In genomic region chr21:33799378-33800090, GRCh38 we compare ENCODE assay signal across 26 cellular contexts.
DNase-seq lines count a peak whose midpoint lies in the region; ATAC-seq, FAIRE-seq and TF ChIP-seq lines count a peak whose summit lies in the region.
"Had no signal": no experiment of that assay in that cellular context is flagged by ENCODE, and none has a peak within 500 bp of the region (broad histone marks: within the 10 kb centered on the region; RNA-seq: fewer than 3 reads in every experiment).

No MANE protein-coding gene starts in this region.

- no peak overlapping the region for H3K23ac ChIP-seq in trophoblast cell (ENCODE audit: low read length)

- H3K36me3 ChIP-seq in heart left ventricle: peaks cover 0 to 58% (median 33%) of the 10 kb centered on the region in 9 donors
- H3K36me3 ChIP-seq in trophoblast cell (ENCODE audit: control insufficient read depth in 1 of 2, insufficient read depth in 2 of 2, low read length in 2 of 2): peaks cover 15 to 19% of the 10 kb centered on the region in 2 experiments

- H2AK5ac ChIP-seq in trophoblast cell (ENCODE audit: low read length): no peak overlapping the region

- H3K79me2 ChIP-seq in trophoblast cell (ENCODE audit: control insufficient read depth, insufficient read depth, low read length, poor library complexity): no peaks in the 10 kb centered on the region
- H3K79me2 ChIP-seq: hepatocyte had no signal

- H3K4me1 ChIP-seq in heart left ventricle (peaks cover 0 to 21% (median 0%) of the 10 kb centered on the region in 12 donors), trophoblast cell (ENCODE audit: control insufficient read depth in 1 of 2, insufficient read depth in 2 of 2, low read length in 2 of 2) (no peaks in the 10 kb centered on the region)
- H3K4me1 ChIP-seq: lower lobe of right lung had no signal

- H4K12ac ChIP-seq in trophoblast cell (ENCODE audit: low read depth, low read length): no peak overlapping the region

- ATAC-seq in heart left ventricle (peak; percentile 47 to 90 (median 66)), HG03521 (IDR thresholded peaks at IDR 0.05; ENCODE audit: unreplicated experiment) (no peak)
- ATAC-seq in activated naive CD8-positive, alpha-beta T cell treated with anti-CD3 and anti-CD28 coated beads, Interleukin-2, amount 50 U/mL, for 24 hours: no peak
- ATAC-seq: mucosa of descending colon had no signal

- no peak overlapping the region for H2AFZ ChIP-seq in trophoblast cell (ENCODE audit: insufficient read depth, low read length, poor library complexity)
- H2AFZ ChIP-seq: hepatocyte had no signal

- no peak overlapping the region for H3K4me3 Mint-ChIP-seq in activated naive CD8-positive, alpha-beta T cell treated with anti-CD3 and anti-CD28 coated beads, Interleukin-2, amount 50 U/mL, for 24 hours
- H3K4me3 Mint-ChIP-seq: activated B cell treated with CpG ODN at 0.5 μM for 24 hours; activated naive CD8-positive, alpha-beta T cell treated with anti-CD3 and anti-CD28 coated beads, Interleukin-2, amount 10 ng/mL, durations not matched to agents 7 days and 5 days; immature natural killer cell; stimulated activated naive CD8-positive, alpha-beta T cell treated with anti-CD3 and anti-CD28 coated beads, Interleukin-15, Interleukin-2, amounts not matched to agents 100 ng/mL and 50 ng/mL, for 24 hours; T-helper 2 cell treated with Interferon-gamma antibody and Interleukin-4, amounts not matched to agents 5 μg/mL and 100 μg/mL, for 36 hours; type B pancreatic cell had no signal

- peaks cover 2% of the 10 kb centered on the region for H3K36me3 Mint-ChIP-seq in activated naive CD8-positive, alpha-beta T cell treated with anti-CD3 and anti-CD28 coated beads, Interleukin-2, amount 50 U/mL, for 24 hours (ENCODE audit: low read depth)
- H3K36me3 Mint-ChIP-seq: activated naive CD8-positive, alpha-beta T cell treated with anti-CD3 and anti-CD28 coated beads, Interleukin-2, amount 10 ng/mL, durations not matched to agents 7 days and 5 days; immature natural killer cell had no signal

- TF ChIP-seq CTCF in cardiac fibroblast (IDR thresholded peaks at IDR 0.05; ENCODE audit: low read depth, low read length) (no peak), heart left ventricle (IDR thresholded peaks at IDR 0.05) (no peak)

- H3K4me3 ChIP-seq in cardiac fibroblast (replicated peaks in 1 of 2; ENCODE audit: low read depth in 2 of 2, low read length in 2 of 2): no peak overlapping the region
- no peak overlapping the region for H3K4me3 ChIP-seq in heart left ventricle
- no peak overlapping the region for H3K4me3 ChIP-seq in trophoblast cell (ENCODE audit: low read depth, low read length)
- H3K4me3 ChIP-seq: coronary artery, hepatocyte, lower lobe of right lung, mucosa of descending colon, spleen had no signal

- no peak overlapping the region for H3K4me2 ChIP-seq in trophoblast cell (ENCODE audit: low read length)
- H3K4me2 ChIP-seq: hepatocyte had no signal

- TF ChIP-seq POLR2A in heart left ventricle (IDR thresholded peaks at IDR 0.05): no peak

- H3K9me3 ChIP-seq in heart left ventricle: no peaks in the 10 kb centered on the region
- H3K9me3 ChIP-seq in trophoblast cell (ENCODE audit: insufficient read depth, low read depth, low read length): no peaks in the 10 kb centered on the region
- H3K9me3 ChIP-seq: lower lobe of right lung, mucosa of descending colon, spleen had no signal

- intact Hi-C loops in heart left ventricle (cut with DNase I): no loop called here

- H3K9ac ChIP-seq in trophoblast cell (ENCODE audit: low read length): no peak overlapping the region

- peak; percentile 67 for FAIRE-seq in HTR-8/SVneo (lab: Jason Lieb, UNC)
- FAIRE-seq: GM12891 had no signal

- no peak overlapping the region for H3K4ac ChIP-seq in trophoblast cell (ENCODE audit: low read depth, low read length)

- H2BK120ac ChIP-seq in trophoblast cell (ENCODE audit: insufficient read depth, low read length, poor library complexity): no peak overlapping the region

- H3K27ac Mint-ChIP-seq in activated naive CD8-positive, alpha-beta T cell treated with anti-CD3 and anti-CD28 coated beads, Interleukin-2, amount 50 U/mL, for 24 hours: no peak overlapping the region
- H3K27ac Mint-ChIP-seq: activated B cell treated with CpG ODN at 0.5 μM for 24 hours; activated naive CD8-positive, alpha-beta T cell treated with anti-CD3 and anti-CD28 coated beads, Interleukin-2, amount 10 ng/mL, durations not matched to agents 7 days and 5 days; immature natural killer cell; stimulated activated naive CD8-positive, alpha-beta T cell treated with anti-CD3 and anti-CD28 coated beads, Interleukin-15, Interleukin-2, amounts not matched to agents 100 ng/mL and 50 ng/mL, for 24 hours; T-helper 2 cell treated with Interferon-gamma antibody and Interleukin-4, amounts not matched to agents 5 μg/mL and 100 μg/mL, for 36 hours; type B pancreatic cell had no signal

- H2BK12ac ChIP-seq in trophoblast cell (ENCODE audit: low read length): no peak overlapping the region

- no peak overlapping the region for H2BK5ac ChIP-seq in trophoblast cell (ENCODE audit: low read depth, low read length, poor library complexity)

- no peak overlapping the region for H4K91ac ChIP-seq in trophoblast cell (ENCODE audit: low read depth, low read length)

- H3K27me3 ChIP-seq in heart left ventricle (no peaks in the 10 kb centered on the region), trophoblast cell (ENCODE audit: insufficient read depth, low read length) (no peaks in the 10 kb centered on the region)
- H3K27me3 ChIP-seq: brain microvascular endothelial cell, hepatocyte, spleen had no signal

- DNase-seq in HTR-8/SVneo (ENCODE audit: insufficient read length, low spot score): no peak
- peak; percentile 41 to 54 for DNase-seq in cardiac fibroblast (ENCODE audit: low read depth in 2 of 2)
- peak in 4 of 5 donors; percentile 19 to 70 (median 42) for DNase-seq in heart left ventricle
- DNase-seq in trophoblast cell: peak; percentile 83 to 92
- no peak for DNase-seq in hepatic stellate cell (ENCODE audit: low spot score)
- no peak for DNase-seq in NCI-H2196 (lab: John Stamatoyannopoulos, UW; ENCODE audit: unreplicated experiment)
- no peak for DNase-seq in activated naive CD8-positive, alpha-beta T cell treated with anti-CD3 and anti-CD28 coated beads, Interleukin-2, amount 50 U/mL, for 24 hours
- DNase-seq: activated B cell treated with CpG ODN at 0.5 μM for 24 hours; activated CD4-positive, alpha-beta T cell treated with anti-CD3 and anti-CD28 coated beads, Interleukin-2, amount 50 U/mL, for 4 hours; activated CD8-positive, alpha-beta memory T cell treated with anti-CD3 and anti-CD28 coated beads, Interleukin-2, amount 50 U/mL, for 4 hours; activated naive CD8-positive, alpha-beta T cell treated with anti-CD3 and anti-CD28 coated beads, Interleukin-2, amount 10 ng/mL, durations not matched to agents 7 days and 5 days; brain microvascular endothelial cell; DND-41; immature natural killer cell; lower lobe of right lung; mucosa of descending colon; NCI-H524 treated with DMSO at 0.1 percent for 48 hours; spleen; stimulated activated CD4-positive, alpha-beta T cell treated with anti-CD3 and anti-CD28 coated beads, Interleukin-4, amount 100 ng/mL, for 1 hour had no signal

- H4K8ac ChIP-seq in trophoblast cell (ENCODE audit: low read depth, low read length): no peak overlapping the region

- H3K27ac ChIP-seq in heart left ventricle (peak overlapping the region in 1 of 12 donors; percentile 39), trophoblast cell (ENCODE audit: low read depth, low read length) (no peak overlapping the region)
- H3K27ac ChIP-seq: brain microvascular endothelial cell, hepatocyte, lower lobe of right lung, spleen had no signal

- H3K27me3 Mint-ChIP-seq in activated naive CD8-positive, alpha-beta T cell treated with anti-CD3 and anti-CD28 coated beads, Interleukin-2, amount 50 U/mL, for 24 hours: no peaks in the 10 kb centered on the region
- H3K27me3 Mint-ChIP-seq: activated B cell treated with CpG ODN at 0.5 μM for 24 hours; activated naive CD8-positive, alpha-beta T cell treated with anti-CD3 and anti-CD28 coated beads, Interleukin-2, amount 10 ng/mL, durations not matched to agents 7 days and 5 days; stimulated activated naive CD8-positive, alpha-beta T cell treated with anti-CD3 and anti-CD28 coated beads, Interleukin-15, Interleukin-2, amounts not matched to agents 100 ng/mL and 50 ng/mL, for 24 hours; type B pancreatic cell had no signal

- H3K18ac ChIP-seq in trophoblast cell (ENCODE audit: low read length): no peak overlapping the region

- no peak overlapping the region for H3K14ac ChIP-seq in trophoblast cell (ENCODE audit: low read length)

- no peaks in the 10 kb centered on the region for H3K4me1 Mint-ChIP-seq in activated naive CD8-positive, alpha-beta T cell treated with anti-CD3 and anti-CD28 coated beads, Interleukin-2, amount 50 U/mL, for 24 hours
- H3K4me1 Mint-ChIP-seq: activated B cell treated with CpG ODN at 0.5 μM for 24 hours; activated naive CD8-positive, alpha-beta T cell treated with anti-CD3 and anti-CD28 coated beads, Interleukin-2, amount 10 ng/mL, durations not matched to agents 7 days and 5 days; immature natural killer cell had no signal

- 64 to 79% (median 72%) methylated on average over 5 of the region's 5 CpGs for WGBS in heart left ventricle, 4 donors
- no CpG with 5 or more reads among the region's 5 CpGs for WGBS in trophoblast cell (ENCODE audit: extremely low coverage, insufficient coverage, insufficient read length)

- H3K9me3 Mint-ChIP-seq in activated naive CD8-positive, alpha-beta T cell treated with anti-CD3 and anti-CD28 coated beads, Interleukin-2, amount 50 U/mL, for 24 hours: no peaks in the 10 kb centered on the region
- H3K9me3 Mint-ChIP-seq: activated B cell treated with CpG ODN at 0.5 μM for 24 hours; activated naive CD8-positive, alpha-beta T cell treated with anti-CD3 and anti-CD28 coated beads, Interleukin-2, amount 10 ng/mL, durations not matched to agents 7 days and 5 days; stimulated activated naive CD8-positive, alpha-beta T cell treated with anti-CD3 and anti-CD28 coated beads, Interleukin-15, Interleukin-2, amounts not matched to agents 100 ng/mL and 50 ng/mL, for 24 hours; T-helper 2 cell treated with Interferon-gamma antibody and Interleukin-4, amounts not matched to agents 5 μg/mL and 100 μg/mL, for 36 hours; type B pancreatic cell had no signal

- no peaks in the 10 kb centered on the region for H3K79me1 ChIP-seq in trophoblast cell (ENCODE audit: low read length)

Comparison
In these comparisons a context has a peak if more than half of its experiments do, and no peak if none do; other contexts are left out.
1. DNase-seq: peak in cardiac fibroblast (2 of 2), heart left ventricle (4 of 5) and trophoblast cell (2 of 2); none in HTR-8/SVneo (single experiment), hepatic stellate cell (single experiment), NCI-H2196 (single experiment) and activated naive CD8-positive, alpha-beta T cell treated with anti-CD3 and anti-CD28 coated beads, Interleukin-2, amount 50 U/mL, for 24 hours (single experiment).
2. ATAC-seq: peak in heart left ventricle (4 of 4); none in activated naive CD8-positive, alpha-beta T cell treated with anti-CD3 and anti-CD28 coated beads, Interleukin-2, amount 50 U/mL, for 24 hours (single experiment) and HG03521 (single experiment).